In genomic region chrX:154660506-154660905, GRCh38 we compare ENCODE assay signal across 40 cellular contexts. TPM values are rescaled to one million over a fixed set of nuclear protein-coding genes. Genes with fewer than 3 reads are reported as not detected.
"Had no signal": no experiment of that assay in that cellular context is flagged by ENCODE, and none has a peak within 500 bp of the region (broad histone marks: within the 10 kb centered on the region; RNA-seq: fewer than 3 reads in every experiment).

No MANE protein-coding gene starts in this region.

- H3K36me3 ChIP-seq: brain microvascular endothelial cell, esophagus muscularis mucosa, gastrocnemius medialis, heart left ventricle, WERI-Rb-1 had no signal

- H3K27ac Mint-ChIP-seq: activated CD8-positive, alpha-beta T cell treated with anti-CD3 and anti-CD28 coated beads for 36 hours; activated naive CD4-positive, alpha-beta T cell treated with anti-CD3 and anti-CD28 coated beads, Interleukin-2, amount 10 ng/mL, durations not matched to agents 7 days and 5 days; activated naive CD8-positive, alpha-beta T cell treated with anti-CD3 and anti-CD28 coated beads, Interleukin-2, amount 10 ng/mL, durations not matched to agents 7 days and 5 days; activated T-helper 1 cell treated with anti-CD3 and anti-CD28 coated beads, Interleukin-12 subunit alpha, Interleukin-12 subunit beta, Interleukin-2, Interleukin-4 antibody, amounts not matched to agents 30 ng/mL and 10 ng/mL and 1 ng/mL, durations not matched to agents 14 hours and 24 hours and 36 hours; dendritic cell treated with granulocyte-macrophage colony-stimulating factor and Interleukin-4, amounts not matched to agents 40 ng/mL and 50 ng/mL, for 4 days; endodermal cell; T-helper 17 cell; T-helper 2 cell treated with Interferon-gamma antibody and Interleukin-4, amounts not matched to agents 5 μg/mL and 100 μg/mL, for 36 hours had no signal

- H3K9me3 ChIP-seq: esophagus muscularis mucosa had no signal

- H3K9me3 Mint-ChIP-seq: activated B cell treated with CpG ODN at 0.5 μM for 24 hours; activated CD8-positive, alpha-beta T cell treated with anti-CD3 and anti-CD28 coated beads for 36 hours; central memory CD8-positive, alpha-beta T cell had no signal

- DNase-seq: activated B cell treated with CpG ODN at 0.5 μM for 24 hours; activated CD4-positive, alpha-beta T cell treated with anti-CD3 and anti-CD28 coated beads for 48 hours; activated CD4-positive, alpha-beta T cell treated with anti-CD3 and anti-CD28 coated beads, Interleukin-2, amount 50 U/mL, for 1 hour; activated CD4-positive, alpha-beta T cell treated with anti-CD3 and anti-CD28 coated beads, Interleukin-2, amount 50 U/mL, for 48 hours; activated CD8-positive, alpha-beta memory T cell treated with anti-CD3 and anti-CD28 coated beads, Interleukin-2, amount 50 U/mL, for 48 hours; activated CD8-positive, alpha-beta T cell treated with anti-CD3 and anti-CD28 coated beads for 36 hours; activated gamma-delta T cell; activated naive CD4-positive, alpha-beta T cell; activated naive CD4-positive, alpha-beta T cell treated with anti-CD3 and anti-CD28 coated beads, Interleukin-2, amount 10 ng/mL, durations not matched to agents 7 days and 5 days; activated naive CD8-positive, alpha-beta T cell treated with anti-CD3 and anti-CD28 coated beads, Interleukin-2, amount 10 ng/mL, durations not matched to agents 7 days and 5 days; activated T-cell treated with anti-CD3 and anti-CD28 coated beads for 4 hours; activated T-cell treated with anti-CD3 and anti-CD28 coated beads, Interleukin-2, amount 50 U/mL, for 4 hours; amniotic stem cell; anterior cingulate cortex; brain microvascular endothelial cell; dorsolateral prefrontal cortex; effector memory CD4-positive, alpha-beta T cell; endodermal cell; erythroblast; foreskin keratinocyte; gastrocnemius medialis; glutamatergic neuron; heart left ventricle; T-helper 1 cell; T-helper 17 cell; T1000; WERI-Rb-1 had no signal

- H3K36me3 Mint-ChIP-seq: activated naive CD4-positive, alpha-beta T cell treated with anti-CD3 and anti-CD28 coated beads, Interleukin-2, amount 10 ng/mL, durations not matched to agents 7 days and 5 days; activated naive CD4-positive, alpha-beta T cell treated with anti-CD3 and anti-CD28 coated beads, Interleukin-2, amount 50 U/mL, for 72 hours; activated naive CD8-positive, alpha-beta T cell treated with anti-CD3 and anti-CD28 coated beads, Interleukin-2, amount 10 ng/mL, durations not matched to agents 7 days and 5 days had no signal

- H3K4me1 Mint-ChIP-seq: central memory CD8-positive, alpha-beta T cell; endodermal cell had no signal

- H3K4me3 ChIP-seq: coronary artery, dorsolateral prefrontal cortex, esophagus muscularis mucosa, gastrocnemius medialis, heart left ventricle had no signal

- H3K27ac ChIP-seq: brain microvascular endothelial cell, coronary artery, dorsolateral prefrontal cortex, esophagus muscularis mucosa, foreskin keratinocyte, gastrocnemius medialis, heart left ventricle, WERI-Rb-1 had no signal

- H3K4me1 ChIP-seq: esophagus muscularis mucosa, foreskin keratinocyte, gastrocnemius medialis, heart left ventricle had no signal

- ATAC-seq: activated CD4-positive, CD25-positive, alpha-beta regulatory T cell treated with anti-CD3 and anti-CD28 coated beads, Interleukin-2, amount 50 U/mL, for 24 hours; activated CD8-positive, alpha-beta T cell treated with anti-CD3 and anti-CD28 coated beads for 36 hours; activated T-cell treated with anti-CD3 and anti-CD28 coated beads, Interleukin-2, amount 50 U/mL, for 4 hours; foreskin keratinocyte; gastrocnemius medialis; heart left ventricle; T-helper 17 cell had no signal

- H3K4me3 Mint-ChIP-seq: activated CD8-positive, alpha-beta T cell treated with anti-CD3 and anti-CD28 coated beads for 36 hours; activated naive CD4-positive, alpha-beta T cell treated with anti-CD3 and anti-CD28 coated beads, Interleukin-2, amount 10 ng/mL, durations not matched to agents 7 days and 5 days; activated naive CD8-positive, alpha-beta T cell treated with anti-CD3 and anti-CD28 coated beads, Interleukin-2, amount 10 ng/mL, durations not matched to agents 7 days and 5 days; activated T-cell treated with anti-CD3 and anti-CD28 coated beads, Interleukin-2, amount 50 U/mL, for 4 hours; activated T-helper 1 cell treated with anti-CD3 and anti-CD28 coated beads, Interleukin-12 subunit alpha, Interleukin-12 subunit beta, Interleukin-2, Interleukin-4 antibody, amounts not matched to agents 30 ng/mL and 10 ng/mL and 1 ng/mL, durations not matched to agents 14 hours and 24 hours and 36 hours; central memory CD8-positive, alpha-beta T cell; dendritic cell treated with granulocyte-macrophage colony-stimulating factor and Interleukin-4, amounts not matched to agents 40 ng/mL and 50 ng/mL, for 4 days; endodermal cell; T-helper 17 cell; T-helper 2 cell treated with Interferon-gamma antibody and Interleukin-4, amounts not matched to agents 5 μg/mL and 100 μg/mL, for 36 hours had no signal

- H3K27me3 ChIP-seq: brain microvascular endothelial cell, esophagus muscularis mucosa, foreskin keratinocyte, gastrocnemius medialis, heart left ventricle had no signal

- H3K27me3 Mint-ChIP-seq: activated B cell treated with CpG ODN at 0.5 μM for 24 hours; activated CD8-positive, alpha-beta T cell treated with anti-CD3 and anti-CD28 coated beads for 36 hours; activated naive CD4-positive, alpha-beta T cell treated with anti-CD3 and anti-CD28 coated beads, Interleukin-2, amount 10 ng/mL, durations not matched to agents 7 days and 5 days; central memory CD8-positive, alpha-beta T cell; dendritic cell treated with granulocyte-macrophage colony-stimulating factor and Interleukin-4, amounts not matched to agents 40 ng/mL and 50 ng/mL, for 4 days; T-helper 17 cell had no signal

RNA-seq across cellular contexts. Expression of gene CTAG2, which starts 7.1 kb away (rescaled TPM):
- total RNA-seq: activated B cell treated with CpG ODN at 0.5 μM for 24 hours; activated CD8-positive, alpha-beta T cell treated with anti-CD3 and anti-CD28 coated beads for 36 hours; activated naive CD4-positive, alpha-beta T cell treated with anti-CD3 and anti-CD28 coated beads, Interleukin-2, amount 50 U/mL, for 72 hours; activated T-helper 1 cell treated with anti-CD3 and anti-CD28 coated beads, Interleukin-12 subunit alpha, Interleukin-12 subunit beta, Interleukin-2, Interleukin-4 antibody, amounts not matched to agents 30 ng/mL and 10 ng/mL and 1 ng/mL, durations not matched to agents 14 hours and 24 hours and 36 hours; astrocyte; bronchial epithelial cell; cardiac septum; cerebellum; endodermal cell; esophagus muscularis mucosa; foreskin keratinocyte; gastrocnemius medialis; T-helper 17 cell had no signal
- polyA plus RNA-seq: foreskin keratinocyte, heart left ventricle had no signal

RNA-seq across cellular contexts. Expression of gene CTAG1B, which starts 41.4 kb away (rescaled TPM):
- total RNA-seq: activated B cell treated with CpG ODN at 0.5 μM for 24 hours; activated CD8-positive, alpha-beta memory T cell treated with anti-CD3 and anti-CD28 coated beads for 36 hours; activated CD8-positive, alpha-beta T cell treated with anti-CD3 and anti-CD28 coated beads for 36 hours; activated naive CD4-positive, alpha-beta T cell treated with anti-CD3 and anti-CD28 coated beads, Interleukin-2, amount 50 U/mL, for 72 hours; activated naive CD8-positive, alpha-beta T cell treated with anti-CD3 and anti-CD28 coated beads, Interleukin-2, amount 10 ng/mL, durations not matched to agents 7 days and 5 days; activated T-cell treated with anti-CD3 and anti-CD28 coated beads, Interleukin-2, amount 50 U/mL, for 4 hours; activated T-helper 1 cell treated with anti-CD3 and anti-CD28 coated beads, Interleukin-12 subunit alpha, Interleukin-12 subunit beta, Interleukin-2, Interleukin-4 antibody, amounts not matched to agents 30 ng/mL and 10 ng/mL and 1 ng/mL, durations not matched to agents 14 hours and 24 hours and 36 hours; astrocyte; bronchial epithelial cell; cardiac septum; cerebellum; endodermal cell; esophagus muscularis mucosa; foreskin keratinocyte; gastrocnemius medialis; heart left ventricle; T-helper 17 cell had no signal
- polyA plus RNA-seq: foreskin keratinocyte, heart left ventricle had no signal
